In the genomic region with DNA sequence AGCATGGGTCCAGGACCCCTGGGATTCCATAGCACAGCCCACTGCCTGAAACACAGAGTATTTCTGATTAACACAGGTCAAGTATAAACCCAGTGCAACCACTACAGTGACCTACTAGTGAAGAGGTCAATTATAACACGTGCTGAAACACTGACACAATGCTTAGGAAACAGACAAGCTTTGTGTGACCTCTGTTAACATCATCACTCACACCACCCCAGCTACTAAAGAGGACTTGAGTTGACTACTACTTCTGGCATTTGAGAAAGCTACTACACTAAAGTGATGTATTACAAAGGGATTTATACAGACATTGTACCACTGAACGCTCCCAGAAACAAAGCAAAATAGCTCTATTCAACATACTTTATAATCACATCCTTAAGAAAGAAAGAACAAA, we compare ENCODE assay signal across 28 cellular contexts.
DNase-seq lines count a peak whose midpoint lies in the region; ATAC-seq and TF ChIP-seq lines count a peak whose summit lies in the region.
"Had no signal": no experiment of that assay in that cellular context is flagged by ENCODE, and none has a peak within 500 bp of the region (broad histone marks: within the 10 kb centered on the region; RNA-seq: fewer than 3 reads in every experiment).

No MANE protein-coding gene starts in this region.

- H3K9me2 ChIP-seq in OCI-LY1 (ENCODE audit: low read depth, low read length), result no peaks in the 10 kb centered on the region

- intact Hi-C loops in cardiac septum (cut with DNase I), result no loop called here

- H3K9me3 ChIP-seq in OCI-LY1 (ENCODE audit: low read length) (no peaks in the 10 kb centered on the region), osteoblast (ENCODE audit: low read depth, low read length) (no peaks in the 10 kb centered on the region)
- H3K9me3 ChIP-seq: BLaER1 treated with 17β-estradiol and CSF1 and Interleukin-3, amounts not matched to agents 10 nM and 100 nM; HAP-1 had no signal

- H4K20me1 ChIP-seq in OCI-LY1 (ENCODE audit: insufficient read depth, low read length) (no peaks in the 10 kb centered on the region), osteoblast (ENCODE audit: insufficient read depth, low read length) (no peaks in the 10 kb centered on the region)
- H4K20me1 ChIP-seq: BLaER1 treated with 17β-estradiol and CSF1 and Interleukin-3, amounts not matched to agents 10 nM and 100 nM had no signal

- H3K27ac ChIP-seq in C4-2B (peak overlapping the region; percentile 21), OCI-LY1 (ENCODE audit: low read depth, low read length, poor library complexity, severe bottlenecking) (no peak overlapping the region), osteoblast (ENCODE audit: low read depth, low read length) (no peak overlapping the region)
- H3K27ac ChIP-seq: 22Rv1; BLaER1 treated with 17β-estradiol and CSF1 and Interleukin-3, amounts not matched to agents 10 nM and 100 nM had no signal

- peak overlapping the region; percentile 70; the same call in 1 of the 2 replicates for H2AFZ ChIP-seq in OCI-LY1 (ENCODE audit: low read length)
- peak overlapping the region; percentile 60 for H2AFZ ChIP-seq in osteoblast (ENCODE audit: low read length)

- H3K36me3 ChIP-seq in OCI-LY1 (ENCODE audit: insufficient read depth, low read length) (no peaks in the 10 kb centered on the region), osteoblast (ENCODE audit: insufficient read depth, low read length) (no peaks in the 10 kb centered on the region)
- H3K36me3 ChIP-seq: BLaER1 treated with 17β-estradiol and CSF1 and Interleukin-3, amounts not matched to agents 10 nM and 100 nM; HAP-1 had no signal

- ATAC-seq in HG03565 (IDR thresholded peaks at IDR 0.05; ENCODE audit: unreplicated experiment) (no peak), GM19463 (IDR thresholded peaks at IDR 0.05; ENCODE audit: unreplicated experiment) (no peak)
- ATAC-seq: CD8-positive, alpha-beta T cell; Panc1; SK-N-SH treated with all-trans-retinoic acid at 6 μM for 48 hours had no signal

- no peak for TF ChIP-seq CTCF in C4-2B (conservative IDR thresholded peaks at IDR 0.05)
- TF ChIP-seq CTCF in OCI-LY1 (IDR thresholded peaks at IDR 0.05; ENCODE audit: low read length), result no peak
- no peak for TF ChIP-seq CTCF in osteoblast (IDR thresholded peaks at IDR 0.05; ENCODE audit: extremely low read depth, low read depth, low read length)

- H3K4me3 ChIP-seq in OCI-LY1 (ENCODE audit: low read depth, low read length, poor library complexity, severe bottlenecking), result no peak overlapping the region
- H3K4me3 ChIP-seq in osteoblast (ENCODE audit: insufficient read depth, low read length), result no peak overlapping the region
- H3K4me3 ChIP-seq: BLaER1 treated with 17β-estradiol and CSF1 and Interleukin-3, amounts not matched to agents 10 nM and 100 nM; HAP-1 had no signal

- no peaks in the 10 kb centered on the region for H3K27me3 ChIP-seq in OCI-LY1 (ENCODE audit: insufficient read depth, low read length)
- no peaks in the 10 kb centered on the region for H3K27me3 ChIP-seq in osteoblast (ENCODE audit: insufficient read depth, low read length)
- H3K27me3 ChIP-seq: BLaER1 treated with 17β-estradiol and CSF1 and Interleukin-3, amounts not matched to agents 10 nM and 100 nM had no signal

- H3K4me2 ChIP-seq in OCI-LY1 (ENCODE audit: low read length) (no peak overlapping the region), osteoblast (ENCODE audit: insufficient read depth, low read length) (no peak overlapping the region)
- H3K4me2 ChIP-seq: BLaER1 treated with 17β-estradiol and CSF1 and Interleukin-3, amounts not matched to agents 10 nM and 100 nM had no signal

- H3K4me1 ChIP-seq in OCI-LY1 (ENCODE audit: insufficient read depth, low read length, severe bottlenecking), result no peaks in the 10 kb centered on the region
- no peaks in the 10 kb centered on the region for H3K4me1 ChIP-seq in osteoblast (ENCODE audit: insufficient read depth, low read length)
- H3K4me1 ChIP-seq: BLaER1 treated with 17β-estradiol and CSF1 and Interleukin-3, amounts not matched to agents 10 nM and 100 nM; HAP-1 had no signal

- H3K79me2 ChIP-seq in OCI-LY1 (ENCODE audit: insufficient read depth, low read length) (no peaks in the 10 kb centered on the region), osteoblast (ENCODE audit: insufficient read depth, low read length) (no peaks in the 10 kb centered on the region)

- no peaks in the 10 kb centered on the region for H3F3A ChIP-seq in OCI-LY1 (ENCODE audit: insufficient read depth, low read length)

- no peak overlapping the region for H3K9ac ChIP-seq in OCI-LY1 (ENCODE audit: low read length)
- H3K9ac ChIP-seq: BLaER1 treated with 17β-estradiol and CSF1 and Interleukin-3, amounts not matched to agents 10 nM and 100 nM had no signal

- DNase-seq in fibroblast of peridontal ligament (ENCODE audit: extremely low read depth), result peak; percentile 31
- DNase-seq in osteoblast (ENCODE audit: insufficient read length, low spot score, missing footprints), result peak; percentile 39
- DNase-seq in activated T-cell treated with anti-CD3 and anti-CD28 coated beads for 4 hours, result no peak
- no peak for DNase-seq in cardiac septum (ENCODE audit: low spot score)
- DNase-seq: ACHN; Calu3; CD8-positive, alpha-beta T cell; DMS153; GF-D8; MV-4-11; NCI-H1105 treated with DMSO at 0.1 percent for 48 hours; NCI-H1694; NCI-H2081; NCI-H2171; NCI-H345; NCI-H524; NCI-H774; NK-92 treated with Interleukin-12 subunit alpha and Interleukin-12 subunit beta, amount 100 ng/mL, for 24 hours; SIG-M5 had no signal

Comparison
In these comparisons a context has a peak if more than half of its experiments do, and no peak if none do; other contexts are left out.
1. DNase-seq: peak in fibroblast of peridontal ligament (single experiment) and osteoblast (single experiment); none in activated T-cell treated with anti-CD3 and anti-CD28 coated beads for 4 hours (single experiment) and cardiac septum (single experiment).